ENCODE assay signal across 12 cellular contexts in the genomic region with DNA sequence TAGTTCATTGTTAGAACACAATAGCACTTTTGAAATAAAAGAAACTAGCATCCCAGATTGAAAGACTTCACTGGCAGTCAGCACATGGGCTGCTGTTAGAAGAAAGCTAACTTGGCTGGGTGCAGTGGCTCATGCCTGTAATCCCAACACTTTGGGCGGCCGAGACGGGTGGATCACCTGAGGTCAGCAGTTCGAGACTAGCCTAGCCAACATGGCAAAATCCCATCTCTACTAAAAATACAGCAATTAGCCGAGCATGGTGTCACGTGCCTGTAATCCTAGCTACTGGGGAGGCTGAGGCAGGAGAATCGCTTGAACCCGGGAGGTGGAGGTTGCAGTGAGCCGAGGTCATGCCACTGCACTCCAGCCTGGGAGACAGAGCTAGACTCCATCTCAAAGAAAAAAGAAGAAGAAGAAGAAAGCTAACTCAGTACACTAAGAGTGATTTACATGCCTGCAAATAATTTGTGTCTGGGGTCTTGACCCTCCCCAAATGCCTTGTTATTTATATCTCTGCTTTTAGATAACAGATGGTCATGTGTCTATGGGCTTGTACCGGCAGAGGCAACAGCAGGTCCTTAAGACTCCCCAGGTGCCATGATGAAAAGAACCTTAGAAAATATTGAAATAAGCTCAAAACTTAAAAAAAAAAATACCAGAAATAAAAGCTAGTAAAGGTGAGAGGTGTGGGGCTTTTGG. TPM values are rescaled to one million over a fixed set of nuclear protein-coding genes. Genes with fewer than 3 reads are reported as not detected.
DNase-seq lines count a peak whose midpoint lies in the region; ATAC-seq, FAIRE-seq and TF ChIP-seq lines count a peak whose summit lies in the region.
"Had no signal": no experiment of that assay in that cellular context is flagged by ENCODE, and none has a peak within 500 bp of the region (broad histone marks: within the 10 kb centered on the region; RNA-seq: fewer than 3 reads in every experiment).

No MANE protein-coding gene starts in this region.

- H3K27ac Mint-ChIP-seq in neural progenitor cell: no peak overlapping the region

- H2AK5ac ChIP-seq in H1 (ENCODE audit: low read depth, low read length): no peak overlapping the region

- no peak for FAIRE-seq in H1 (lab: Jason Lieb, UNC)

- H4K5ac ChIP-seq in H1 (ENCODE audit: insufficient read length, low read depth, low read length): no peak overlapping the region

- H4K20me1 ChIP-seq in H1 (replicated peaks in 1 of 2; ENCODE audit: control insufficient read depth in 1 of 2, insufficient read depth in 2 of 2, low read length in 2 of 2): peaks cover 0 to 17% of the 10 kb centered on the region in 2 experiments
- peaks cover 85% of the 10 kb centered on the region for H4K20me1 ChIP-seq in neural progenitor cell (ENCODE audit: low read depth)

- no peak overlapping the region for H2BK20ac ChIP-seq in H1 (ENCODE audit: low read length)

- peaks cover 10% of the 10 kb centered on the region; the same call in 1 of the 2 replicates for H3K23me2 ChIP-seq in H1 (ENCODE audit: low read depth, low read length)

- no peak overlapping the region for H4K91ac ChIP-seq in H1 (replicated peaks; ENCODE audit: insufficient read length, low read length)

- H3K4me3 ChIP-seq in right atrium auricular region (no peak overlapping the region), H1 (ENCODE audit: extremely low read depth in 1 of 4, insufficient read depth in 2 of 4, low read depth in 3 of 4, low read length in 4 of 4) (no peak overlapping the region), neural progenitor cell (no peak overlapping the region)

- intact Hi-C loops in Right ventricle myocardium inferior (cut with DNase I): no loop called here

- ATAC-seq in Right ventricle myocardium inferior: no peak
- no peak for ATAC-seq in HG03354 (IDR thresholded peaks at IDR 0.05; ENCODE audit: poor library complexity, severe bottlenecking, unreplicated experiment)
- no peak for ATAC-seq in GM21723 (IDR thresholded peaks at IDR 0.05; ENCODE audit: unreplicated experiment)

- peaks cover 30% of the 10 kb centered on the region for H3K36me3 Mint-ChIP-seq in neural progenitor cell

- H3K56ac ChIP-seq in H1 (replicated peaks; ENCODE audit: insufficient read length, low read depth, low read length): no peak overlapping the region

- H3K9me3 ChIP-seq in right atrium auricular region (no peaks in the 10 kb centered on the region), H1 (ENCODE audit: insufficient read depth in 2 of 2, low read depth in 1 of 2, low read length in 1 of 2) (no peaks in the 10 kb centered on the region), neural progenitor cell (ENCODE audit: low read depth) (no peaks in the 10 kb centered on the region)

- H3K4ac ChIP-seq in H1 (replicated peaks; ENCODE audit: insufficient read length, low read depth, low read length): no peak overlapping the region

- peak overlapping the region; percentile 8 for H3K4me3 Mint-ChIP-seq in neural progenitor cell

- peaks cover 5% of the 10 kb centered on the region; the same call in 1 of the 2 replicates for H3K79me1 ChIP-seq in H1 (ENCODE audit: low read depth, low read length)

- no peak for TF ChIP-seq RAD21 in H1 (IDR thresholded peaks at IDR 0.05 in 1 of 2, conservative IDR thresholded peaks at IDR 0.05 in 1 of 2; ENCODE audit: low read depth in 2 of 2, low read length in 2 of 2)

- no peak overlapping the region for H2BK5ac ChIP-seq in H1 (ENCODE audit: low read depth, low read length)

- peaks cover 0 to 95% of the 10 kb centered on the region in 2 donors for H3K4me1 ChIP-seq in right atrium auricular region
- H3K4me1 ChIP-seq in H1 (replicated peaks in 1 of 4; ENCODE audit: control insufficient read depth in 3 of 4, insufficient read depth in 4 of 4, low read length in 3 of 4): peaks cover 5 to 10% (median 8%) of the 10 kb centered on the region in 4 experiments; a peak in 6 of 7 replicates
- peaks cover 37% of the 10 kb centered on the region for H3K4me1 ChIP-seq in neural progenitor cell

- 93% methylated on average over 10 of the region's 10 CpGs; no CpG with 5 or more reads in 1 of the 2 experiments for WGBS in H1 (ENCODE audit: extremely low coverage in 1 of 2, insufficient coverage in 1 of 2, insufficient read length in 1 of 2, insufficient replicate concordance in 2 of 2, low coverage in 1 of 2, low lambda C conversion rate in 2 of 2, missing lambda C conversion rate in 1 of 2), 2 experiments

- H3K4me1 Mint-ChIP-seq in neural progenitor cell: peaks cover 54% of the 10 kb centered on the region

- H2AFZ ChIP-seq in H1 (ENCODE audit: low read length): no peak overlapping the region
- no peak overlapping the region for H2AFZ ChIP-seq in neural progenitor cell (replicated peaks)

- no peak for DNase-seq in right atrium auricular region (ENCODE audit: low spot score)
- DNase-seq in Right ventricle myocardium inferior (ENCODE audit: missing footprints): no peak
- no peak for DNase-seq in H1 (ENCODE audit: low read depth in 1 of 2, low spot score in 2 of 2)
- no peak for DNase-seq in neural progenitor cell (ENCODE audit: low spot score)
- no peak for DNase-seq in epidermal melanocyte (ENCODE audit: insufficient read length, low spot score)
- DNase-seq in NCI-H2081 (lab: John Stamatoyannopoulos, UW): no peak
- DNase-seq: activated naive CD4-positive, alpha-beta T cell; effector CD8-positive, alpha-beta T cell; GF-D8; NCI-H1436 treated with DMSO at 0.1 percent for 48 hours had no signal

- no peak overlapping the region for H2BK15ac ChIP-seq in H1 (ENCODE audit: low read length)

- H3K9ac ChIP-seq in H1 (replicated peaks in 1 of 4; ENCODE audit: extremely low read depth in 1 of 4, low read depth in 3 of 4, low read length in 3 of 4) (no peak overlapping the region), neural progenitor cell (no peak overlapping the region)

- no peak overlapping the region for H4K8ac ChIP-seq in H1 (ENCODE audit: extremely low read depth, insufficient read depth, low read length)

- H3K4me2 ChIP-seq in H1 (ENCODE audit: insufficient read depth in 1 of 2, low read depth in 2 of 2, low read length in 2 of 2) (no peak overlapping the region), neural progenitor cell (peak overlapping the region; percentile 15)

- peaks cover 61% of the 10 kb centered on the region for H3F3A ChIP-seq in neural progenitor cell (ENCODE audit: low read depth)

- POLR2A ChIA-PET in H1 (lab: Charles Lee; ENCODE audit: partially characterized antibody): interaction anchor here (1.0 to 30.9 kb wide), 15 partner anchors 7 to 270 kb away, joined by 3 to 635 read pairs (median 4); a partner anchor contains a TSS

- H3K79me2 ChIP-seq in H1 (ENCODE audit: control insufficient read depth in 1 of 2, insufficient read depth in 2 of 2, low read length in 2 of 2) (peaks cover 6 to 67% of the 10 kb centered on the region in 2 experiments; a peak in 3 of 4 replicates), neural progenitor cell (ENCODE audit: low read depth) (peaks cover 83% of the 10 kb centered on the region)

- no peaks in the 10 kb centered on the region for H3K27me3 Mint-ChIP-seq in neural progenitor cell (ENCODE audit: insufficient read depth, low read depth)

- H3K27ac ChIP-seq in right atrium auricular region: peak overlapping the region; percentile 95 to 97
- no peak overlapping the region for H3K27ac ChIP-seq in H1 (ENCODE audit: low read depth, low read length)
- H3K27ac ChIP-seq in neural progenitor cell: peak overlapping the region; percentile 18

- no peak overlapping the region for H2BK12ac ChIP-seq in H1 (ENCODE audit: low read depth, low read length)

- no peak for TF ChIP-seq CTCF in right atrium auricular region (IDR thresholded peaks at IDR 0.05)
- TF ChIP-seq CTCF in H1 (IDR thresholded peaks at IDR 0.05; ENCODE audit: control extremely low read depth in 1 of 3, insufficient read depth in 1 of 3, low read depth in 1 of 3, low read length in 3 of 3): no peak
- no peak for TF ChIP-seq CTCF in neural progenitor cell (IDR thresholded peaks at IDR 0.05)

- H3K36me3 ChIP-seq in right atrium auricular region (peaks cover 76% of the 10 kb centered on the region), H1 (ENCODE audit: control insufficient read depth in 2 of 4, insufficient read depth in 4 of 4, low read length in 3 of 4) (peaks cover 12 to 70% (median 32%) of the 10 kb centered on the region in 4 experiments), neural progenitor cell (peaks cover 17% of the 10 kb centered on the region)

- H3K23ac ChIP-seq in H1 (ENCODE audit: insufficient read length): no peak overlapping the region

- TF ChIP-seq EP300 in H1 (IDR thresholded peaks at IDR 0.05; ENCODE audit: borderline replicate concordance in 1 of 2, low read depth in 2 of 2, low read length in 2 of 2): no peak

- TF ChIP-seq POLR2A in H1 (IDR thresholded peaks at IDR 0.05; ENCODE audit: control extremely low read depth in 1 of 2, low read depth in 2 of 2, low read length in 2 of 2): peak; percentile 13 to 20; a peak in 2 of 3 replicates

- CTCF ChIA-PET in H1 (lab: Charles Lee; ENCODE audit: partially characterized antibody): interaction anchor here (0.7 to 1.0 kb wide), 3 partner anchors 203 to 270 kb away, joined by 3 to 4 read pairs (median 4); no protein-coding TSS in a partner anchor

- H3K18ac ChIP-seq in H1 (ENCODE audit: extremely low read depth, low read length): no peak overlapping the region

- H3K27me3 ChIP-seq in right atrium auricular region (no peaks in the 10 kb centered on the region), H1 (replicated peaks in 1 of 4; ENCODE audit: control insufficient read depth in 3 of 4, extremely low read depth in 1 of 4, insufficient read depth in 3 of 4, low read length in 3 of 4) (no peaks in the 10 kb centered on the region), neural progenitor cell (no peaks in the 10 kb centered on the region)

- H3K9me3 Mint-ChIP-seq in neural progenitor cell: no peaks in the 10 kb centered on the region

- no peak overlapping the region for H2BK120ac ChIP-seq in H1 (replicated peaks; ENCODE audit: low read depth, low read length)

- H3K14ac ChIP-seq in H1 (ENCODE audit: insufficient read length): no peak overlapping the region

TF ChIP-seq in H1, 55 proteins besides CTCF, POLR2A, EP300 and RAD21:
- TF ChIP-seq POLR2AphosphoS5 (IDR thresholded peaks at IDR 0.05; ENCODE audit: low read depth, low read length) (peak; percentile 76; the same call in 1 of the 2 replicates), NANOG (IDR thresholded peaks at IDR 0.05; ENCODE audit: insufficient read depth, low read depth, low read length, poor library complexity, severe bottlenecking) (no peak)

RNA-seq across cellular contexts. Expression of a gene that starts 9.7 kb away (rescaled TPM):
- total RNA-seq in right atrium auricular region: 1,000 to 10,000 TPM; 5,368 to 7,988 TPM
- 13,805 TPM for total RNA-seq in Right ventricle myocardium inferior
- total RNA-seq in H1 (2021; fragmentation: NEBNext Ultra II Directional; extraction: Animal tissue kit (Norgen Biotek cat#: 25700)): 571 and 579 TPM in 2 replicates
- polyA plus RNA-seq in H1 (2011; rRNA removed): 246 and 258 TPM in 2 replicates
- 481 TPM for polyA plus RNA-seq in H1 (2011; cell fraction: cytosol; rRNA removed)
- polyA plus RNA-seq in H1 (2011; cell fraction: nucleus; rRNA removed): 537 TPM
- 409 to 588 TPM (median 457 TPM) in 4 replicates for polyA plus RNA-seq in H1 (2012, experiment 1 of 2)
- 113 TPM for polyA plus RNA-seq in H1 (2012, experiment 2 of 2)
- 292 TPM for polyA plus RNA-seq in H1 (2013, experiment 1 of 2)
- 291 TPM for polyA plus RNA-seq in H1 (2013, experiment 2 of 2)
- polyA minus RNA-seq in H1 (2011; rRNA and poly(A)+ RNA removed): 221 and 265 TPM in 2 replicates
- polyA minus RNA-seq in H1 (2011; cell fraction: cytosol; rRNA and poly(A)+ RNA removed): 225 TPM
- polyA minus RNA-seq in H1 (2011; cell fraction: nucleus; rRNA and poly(A)+ RNA removed): 741 TPM
- total RNA-seq in neural progenitor cell (ENCODE audit: low replicate concordance): 614 and 623 TPM in 2 replicates
